18 cellular contexts compared by ENCODE assay signal in the genomic region with DNA sequence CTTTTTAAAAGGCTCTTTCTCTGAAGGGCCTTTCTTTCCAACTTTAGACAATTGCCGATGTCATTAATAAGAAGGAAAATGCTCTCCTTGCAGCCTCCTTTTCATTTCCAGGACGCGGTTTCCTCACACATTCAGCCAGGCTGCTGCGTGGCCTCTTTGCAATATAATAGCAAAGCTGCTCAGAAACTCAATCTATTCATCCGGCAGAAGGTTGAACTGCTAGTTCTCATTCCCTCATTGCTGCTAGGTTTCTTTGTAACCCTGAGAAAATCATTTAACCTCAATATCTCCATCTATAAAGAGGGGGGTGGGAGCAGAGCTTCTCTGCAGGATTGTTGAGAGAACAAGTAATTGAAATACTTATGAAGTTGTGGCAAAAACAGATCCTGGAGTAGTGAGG.
A peak's percentile ranks its signal among the peaks of the same experiment; 100 is the strongest.
DNase-seq lines count a peak whose midpoint lies in the region; ATAC-seq and TF ChIP-seq lines count a peak whose summit lies in the region.
"Had no signal": no experiment of that assay in that cellular context is flagged by ENCODE, and none has a peak within 500 bp of the region (broad histone marks: within the 10 kb centered on the region; RNA-seq: fewer than 3 reads in every experiment).

No MANE protein-coding gene starts in this region.

- H3K27ac ChIP-seq in left ventricle myocardium inferior (replicated peaks), result peak overlapping the region; percentile 68
- no peak overlapping the region for H3K27ac ChIP-seq in right atrium auricular region
- H3K27ac ChIP-seq in ectodermal cell (ENCODE audit: insufficient read depth, low read depth, low read length, poor library complexity, severe bottlenecking), result peak overlapping the region; percentile 77

- H3K4me3 ChIP-seq in left ventricle myocardium inferior, result no peak overlapping the region
- no peak overlapping the region for H3K4me3 ChIP-seq in right atrium auricular region
- no peak overlapping the region for H3K4me3 ChIP-seq in ectodermal cell (ENCODE audit: insufficient read depth, low read depth, low read length)
- peak overlapping the region; percentile 11 for H3K4me3 ChIP-seq in neuron (ENCODE audit: low read length)
- H3K4me3 ChIP-seq: GM12878 had no signal

- peaks cover 6% of the 10 kb centered on the region for H3K9me3 ChIP-seq in left ventricle myocardium inferior (replicated peaks)
- peaks cover 0 to 4% of the 10 kb centered on the region in 2 donors for H3K9me3 ChIP-seq in right atrium auricular region
- H3K9me3 ChIP-seq in ectodermal cell (ENCODE audit: control insufficient read depth, low read length), result no peaks in the 10 kb centered on the region
- peaks cover 4% of the 10 kb centered on the region for H3K9me3 ChIP-seq in neuron (ENCODE audit: low read length)

- intact Hi-C loops in left ventricle myocardium inferior (cut with micrococcal nuclease), result no loop called here

- H3K4me1 ChIP-seq in left ventricle myocardium inferior, result peaks cover 29% of the 10 kb centered on the region
- peaks cover 2 to 18% of the 10 kb centered on the region in 2 donors for H3K4me1 ChIP-seq in right atrium auricular region
- H3K4me1 ChIP-seq in ectodermal cell (ENCODE audit: control insufficient read depth, insufficient read depth, low read length), result peaks cover 12% of the 10 kb centered on the region
- H3K4me1 ChIP-seq in neuron (ENCODE audit: insufficient read depth, low read length), result peaks cover 56% of the 10 kb centered on the region

- H3K36me3 ChIP-seq in left ventricle myocardium inferior (no peaks in the 10 kb centered on the region), right atrium auricular region (no peaks in the 10 kb centered on the region), ectodermal cell (ENCODE audit: control insufficient read depth, insufficient read depth, low read length) (no peaks in the 10 kb centered on the region), neuron (ENCODE audit: insufficient read depth, low read length) (no peaks in the 10 kb centered on the region)

- WGBS in ectodermal cell, 2 experiments, result 9 to 12% methylated on average over 5 of the region's 5 CpGs

- H2AFZ ChIP-seq in neuron (ENCODE audit: low read depth, low read length), result no peak overlapping the region

- no peaks in the 10 kb centered on the region for H3K27me3 ChIP-seq in left ventricle myocardium inferior (ENCODE audit: low read depth)
- no peaks in the 10 kb centered on the region for H3K27me3 ChIP-seq in right atrium auricular region
- no peaks in the 10 kb centered on the region for H3K27me3 ChIP-seq in ectodermal cell (ENCODE audit: control insufficient read depth, insufficient read depth, low read length, poor library complexity, severe bottlenecking)
- no peaks in the 10 kb centered on the region for H3K27me3 ChIP-seq in neuron (ENCODE audit: insufficient read depth, low read length)

- DNase-seq in left ventricle myocardium inferior (no peak), right atrium auricular region (ENCODE audit: low spot score) (no peak), medulla oblongata (ENCODE audit: extremely low spot score) (no peak)
- no peak for DNase-seq in activated T-cell treated with anti-CD3 and anti-CD28 coated beads, Interleukin-2, amount 50 U/mL, for 48 hours
- no peak for DNase-seq in stimulated activated naive CD8-positive, alpha-beta T cell treated with anti-CD3 and anti-CD28 coated beads, Interleukin-15, Interleukin-2, amounts not matched to agents 100 U/mL and 50 U/mL, for 24 hours
- DNase-seq: AML-193; Calu3; CD4-positive, CD25-positive, alpha-beta regulatory T cell; KG1; NCI-H1048; NCI-H146; NCI-H82; Right ventricle myocardium superior had no signal

- ATAC-seq in GM19455 (IDR thresholded peaks at IDR 0.05; ENCODE audit: unreplicated experiment), result no peak
- no peak for ATAC-seq in stimulated activated naive CD8-positive, alpha-beta T cell treated with anti-CD3 and anti-CD28 coated beads, Interleukin-15, Interleukin-2, amounts not matched to agents 100 U/mL and 50 U/mL, for 24 hours
- ATAC-seq: GM12878, Panc1 had no signal

- TF ChIP-seq CTCF in left ventricle myocardium inferior (IDR thresholded peaks at IDR 0.05; ENCODE audit: borderline replicate concordance) (no peak), right atrium auricular region (IDR thresholded peaks at IDR 0.05) (no peak)

Comparison
In these comparisons a context has a peak if more than half of its experiments do, and no peak if none do; other contexts are left out.
1. H3K27ac ChIP-seq: peak in left ventricle myocardium inferior (single experiment) and ectodermal cell (single experiment); none in right atrium auricular region (0 of 2).